32 cellular contexts compared by ENCODE assay signal in genomic region chr10:75999515-76000209, GRCh38.
"Had no signal": no experiment of that assay in that cellular context is flagged by ENCODE, and none has a peak within 500 bp of the region (broad histone marks: within the 10 kb centered on the region; RNA-seq: fewer than 3 reads in every experiment).

No MANE protein-coding gene starts in this region.

- H3K9me3 ChIP-seq: MG63 had no signal

- H3K4me3 ChIP-seq: MG63 had no signal

- H3K27me3 ChIP-seq: MG63 had no signal

- DNase-seq: Karpas-422, Kasumi-1, MG63, MM.1S, MV-4-11, NCI-H1048, NCI-H1092, NCI-H1092 treated with DMSO at 0.1 percent for 48 hours, NCI-H1105, NCI-H1105 treated with DMSO at 0.1 percent for 48 hours, NCI-H1417, NCI-H1417 treated with DMSO at 0.1 percent for 48 hours, NCI-H1436, NCI-H1436 treated with DMSO at 0.1 percent for 48 hours, NCI-H146, NCI-H1694, NCI-H1694 treated with DMSO at 0.1 percent for 48 hours, NCI-H187, NCI-H187 treated with DMSO at 0.1 percent for 48 hours, NCI-H1930, NCI-H2029, NCI-H2029 treated with DMSO at 0.1 percent for 48 hours, NCI-H2081, NCI-H2081 treated with DMSO at 0.1 percent for 48 hours, NCI-H2107, NCI-H2227 treated with DMSO at 0.1 percent for 48 hours, NCI-H226, NCI-H345, NCI-H446, NCI-H446 treated with DMSO at 0.1 percent for 48 hours, NCI-H510A, NCI-H510A treated with DMSO at 0.1 percent for 48 hours had no signal

- H3K36me3 ChIP-seq: MG63 had no signal
